16 cellular contexts compared by ENCODE assay signal in genomic region chr1:182286761-182287160, GRCh38.
A peak's percentile ranks its signal among the peaks of the same experiment; 100 is the strongest.
DNase-seq lines count a peak whose midpoint lies in the region; ATAC-seq and TF ChIP-seq lines count a peak whose summit lies in the region.
"Had no signal": no experiment of that assay in that cellular context is flagged by ENCODE, and none has a peak within 500 bp of the region (broad histone marks: within the 10 kb centered on the region; RNA-seq: fewer than 3 reads in every experiment).

No MANE protein-coding gene starts in this region.

- no peaks in the 10 kb centered on the region for H4K20me1 ChIP-seq in Loucy (ENCODE audit: insufficient read depth, low read length, poor library complexity, severe bottlenecking)

- H3K79me2 ChIP-seq in Loucy (ENCODE audit: insufficient read depth, low read length), result no peaks in the 10 kb centered on the region

- H3K27ac Mint-ChIP-seq in progenitor cell of endocrine pancreas, result peak overlapping the region; percentile 25
- H3K27ac Mint-ChIP-seq: CD4-positive, alpha-beta memory T cell had no signal

- H3K27ac ChIP-seq in gastroesophageal sphincter, result no peak overlapping the region

- WGBS in gastroesophageal sphincter (ENCODE audit: low coverage in 1 of 2), 2 donors, result 81 to 82% methylated on average over 2 of the region's 2 CpGs

- no peak for TF ChIP-seq EP300 in gastroesophageal sphincter (IDR thresholded peaks at IDR 0.05)

- H3K27me3 ChIP-seq in Loucy (ENCODE audit: insufficient read depth, low read length, poor library complexity, severe bottlenecking) (no peaks in the 10 kb centered on the region), gastroesophageal sphincter (no peaks in the 10 kb centered on the region)

- no peaks in the 10 kb centered on the region for H3K9me3 ChIP-seq in Loucy (ENCODE audit: insufficient read depth, low read depth, low read length)
- no peaks in the 10 kb centered on the region for H3K9me3 ChIP-seq in gastroesophageal sphincter
- H3K9me3 ChIP-seq: HAP-1 had no signal

- ATAC-seq in gastroesophageal sphincter (no peak), GM19455 (IDR thresholded peaks at IDR 0.05; ENCODE audit: unreplicated experiment) (no peak)
- ATAC-seq: GM12878 had no signal

- H3K4me2 ChIP-seq in Loucy (ENCODE audit: low read depth, low read length, poor library complexity, severe bottlenecking), result no peak overlapping the region

- TF ChIP-seq CTCF in Loucy (conservative IDR thresholded peaks at IDR 0.05; ENCODE audit: low read length) (no peak), progenitor cell of endocrine pancreas (IDR thresholded peaks at IDR 0.05; ENCODE audit: unreplicated experiment) (no peak), gastroesophageal sphincter (IDR thresholded peaks at IDR 0.05) (no peak)

- H3K36me3 ChIP-seq in Loucy (ENCODE audit: insufficient read depth, low read length) (no peaks in the 10 kb centered on the region), gastroesophageal sphincter (no peaks in the 10 kb centered on the region)
- H3K36me3 ChIP-seq: HAP-1 had no signal

- no peaks in the 10 kb centered on the region for H3F3A ChIP-seq in Loucy (ENCODE audit: low read depth)

- H3K9ac ChIP-seq in Loucy (ENCODE audit: low read depth, low read length, poor library complexity, severe bottlenecking), result no peak overlapping the region

- no peaks in the 10 kb centered on the region for H3K9me3 Mint-ChIP-seq in progenitor cell of endocrine pancreas (ENCODE audit: low read depth)

- no peaks in the 10 kb centered on the region for H3K27me3 Mint-ChIP-seq in progenitor cell of endocrine pancreas

- H3K4me1 ChIP-seq in Loucy (ENCODE audit: insufficient read depth, low read length, poor library complexity, severe bottlenecking) (peaks cover 41% of the 10 kb centered on the region), gastroesophageal sphincter (peaks cover 0 to 27% (median 15%) of the 10 kb centered on the region in 3 donors)
- H3K4me1 ChIP-seq: HAP-1 had no signal

- no peak overlapping the region for H3K4me3 ChIP-seq in Loucy (ENCODE audit: low read length, poor library complexity, severe bottlenecking)
- H3K4me3 ChIP-seq in gastroesophageal sphincter, result no peak overlapping the region
- H3K4me3 ChIP-seq: GM12878, HAP-1 had no signal

- DNase-seq in NCI-H69 (lab: John Stamatoyannopoulos, UW), result peak; percentile 30
- DNase-seq in progenitor cell of endocrine pancreas (ENCODE audit: low spot score, unreplicated experiment), result no peak
- DNase-seq in medulla oblongata (ENCODE audit: extremely low spot score), result no peak
- DNase-seq: C1 segment of cervical spinal cord; Calu3; CD4-positive, alpha-beta memory T cell; COR-L47; DMS79; EL; GDM1; GOT3 had no signal

- no peak for TF ChIP-seq POLR2A in gastroesophageal sphincter (IDR thresholded peaks at IDR 0.05)

- H2AFZ ChIP-seq in Loucy (ENCODE audit: low read length), result peak overlapping the region; percentile 0; the same call in 1 of the 2 replicates

- no peaks in the 10 kb centered on the region for H3K9me2 ChIP-seq in Loucy (replicated peaks; ENCODE audit: low read depth, low read length)

- no peak overlapping the region for H3K4me3 Mint-ChIP-seq in progenitor cell of endocrine pancreas (ENCODE audit: low read depth)
- H3K4me3 Mint-ChIP-seq: CD4-positive, alpha-beta memory T cell had no signal

- peaks cover 35% of the 10 kb centered on the region for H3K4me1 Mint-ChIP-seq in progenitor cell of endocrine pancreas (ENCODE audit: low read depth)

- no peaks in the 10 kb centered on the region for H3K36me3 Mint-ChIP-seq in progenitor cell of endocrine pancreas (ENCODE audit: insufficient read depth)
- H3K36me3 Mint-ChIP-seq: CD4-positive, alpha-beta memory T cell had no signal
